ENCODE assay signal across 24 cellular contexts in the genomic region with DNA sequence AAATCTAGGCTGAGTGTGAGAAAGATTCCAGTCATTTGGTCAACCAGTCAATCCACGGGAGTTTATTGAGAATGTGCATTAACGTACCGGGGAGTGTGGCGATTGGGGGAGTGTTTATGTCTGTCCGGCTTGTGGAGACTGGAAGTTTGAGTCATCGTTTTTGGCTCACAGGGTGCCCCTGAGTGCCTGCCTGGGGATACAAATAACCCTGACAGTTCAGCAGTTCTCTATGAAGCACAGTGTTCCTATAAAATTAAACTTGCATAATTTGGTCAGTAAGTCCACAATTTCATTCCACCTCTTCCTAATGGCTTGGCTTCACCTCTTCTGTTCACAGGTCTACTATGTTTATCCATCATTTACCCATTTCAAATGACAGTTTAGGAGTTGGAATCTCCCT.
DNase-seq lines count a peak whose midpoint lies in the region; ATAC-seq and TF ChIP-seq lines count a peak whose summit lies in the region.
"Had no signal": no experiment of that assay in that cellular context is flagged by ENCODE, and none has a peak within 500 bp of the region (broad histone marks: within the 10 kb centered on the region; RNA-seq: fewer than 3 reads in every experiment).

No MANE protein-coding gene starts in this region.

- H3K27ac ChIP-seq in thoracic aorta (no peak overlapping the region), Karpas-422 (ENCODE audit: low read length) (no peak overlapping the region)
- H3K27ac ChIP-seq: hepatocyte, SK-N-MC, upper lobe of left lung had no signal

- no peak overlapping the region for H3K9ac ChIP-seq in Karpas-422 (ENCODE audit: low read length)

- H3K4me2 ChIP-seq in Karpas-422 (ENCODE audit: low read depth, low read length, poor library complexity, severe bottlenecking), result no peak overlapping the region
- H3K4me2 ChIP-seq: hepatocyte had no signal

- H3K79me2 ChIP-seq in Karpas-422 (ENCODE audit: low read length), result no peaks in the 10 kb centered on the region
- H3K79me2 ChIP-seq: hepatocyte had no signal

- DNase-seq in GM04504 (ENCODE audit: low read depth) (peak; percentile 7), RPMI8226 (peak; percentile 9), fibroblast of pulmonary artery (ENCODE audit: low read depth) (peak; percentile 24), thoracic aorta (ENCODE audit: low spot score) (peak; percentile 21), GM19238 (ENCODE audit: insufficient read length, low spot score) (no peak), Karpas-422 (no peak)
- DNase-seq: activated CD4-positive, alpha-beta T cell treated with anti-CD3 and anti-CD28 coated beads for 1 hour; caudate nucleus; COR-L47; effector memory CD4-positive, alpha-beta T cell; HFFc6; islet precursor cell; mesenchymal stem cell; NCI-H146; NCI-H2171 treated with DMSO at 0.1 percent for 48 hours; NCI-H748 treated with DMSO at 0.1 percent for 48 hours; retina; stimulated activated naive CD8-positive, alpha-beta T cell treated with anti-CD3 and anti-CD28 coated beads, Interleukin-15, Interleukin-2, amounts not matched to agents 100 U/mL and 50 U/mL, for 24 hours; T-helper 9 cell; upper lobe of left lung had no signal

- H3K36me3 ChIP-seq in thoracic aorta (no peaks in the 10 kb centered on the region), Karpas-422 (ENCODE audit: insufficient read depth, low read length) (no peaks in the 10 kb centered on the region)
- H3K36me3 ChIP-seq: upper lobe of left lung had no signal

- H3K4me1 ChIP-seq in thoracic aorta (ENCODE audit: control insufficient read depth in 1 of 2, low read depth in 2 of 2) (peaks cover 7 to 20% of the 10 kb centered on the region in 2 donors), Karpas-422 (ENCODE audit: low read length) (peaks cover 10% of the 10 kb centered on the region)

- H3K9me3 ChIP-seq in thoracic aorta, result no peaks in the 10 kb centered on the region
- H3K9me3 ChIP-seq in Karpas-422 (ENCODE audit: low read length), result no peaks in the 10 kb centered on the region
- H3K9me3 ChIP-seq: upper lobe of left lung had no signal

- no peaks in the 10 kb centered on the region for H3K27me3 ChIP-seq in thoracic aorta (replicated peaks; ENCODE audit: insufficient read depth)
- no peaks in the 10 kb centered on the region for H3K27me3 ChIP-seq in Karpas-422 (ENCODE audit: low read length)
- H3K27me3 ChIP-seq: hepatocyte, upper lobe of left lung had no signal

- no peaks in the 10 kb centered on the region for H4K20me1 ChIP-seq in Karpas-422 (ENCODE audit: insufficient read depth, low read depth, low read length)

- no peaks in the 10 kb centered on the region for H3K9me2 ChIP-seq in Karpas-422 (replicated peaks; ENCODE audit: insufficient read depth, low read length)

- ATAC-seq in thoracic aorta (ENCODE audit: insufficient number of reproducible peaks, low FRiP score, low read depth), result no peak
- ATAC-seq in HG03135 (IDR thresholded peaks at IDR 0.05; ENCODE audit: unreplicated experiment), result no peak
- ATAC-seq in GM21390 (IDR thresholded peaks at IDR 0.05; ENCODE audit: unreplicated experiment), result no peak
- ATAC-seq: stimulated activated naive CD8-positive, alpha-beta T cell treated with anti-CD3 and anti-CD28 coated beads, Interleukin-15, Interleukin-2, amounts not matched to agents 100 U/mL and 50 U/mL, for 24 hours had no signal

- no peak for TF ChIP-seq CTCF in fibroblast of pulmonary artery (IDR thresholded peaks at IDR 0.05; ENCODE audit: low read length, missing control alignments)
- no peak for TF ChIP-seq CTCF in thoracic aorta (IDR thresholded peaks at IDR 0.05)

- H3K4me3 ChIP-seq in fibroblast of pulmonary artery (replicated peaks; ENCODE audit: low read depth, low read length) (no peak overlapping the region), thoracic aorta (peak overlapping the region; percentile 35), Karpas-422 (ENCODE audit: low read length) (no peak overlapping the region)
- H3K4me3 ChIP-seq: hepatocyte, SK-N-MC, upper lobe of left lung had no signal

- no peak overlapping the region for H2AFZ ChIP-seq in Karpas-422 (ENCODE audit: low read length)
- H2AFZ ChIP-seq: hepatocyte had no signal

Comparison
In these comparisons a context has a peak if more than half of its experiments do, and no peak if none do; other contexts are left out.
1. DNase-seq: peak in GM04504 (single experiment), RPMI8226 (single experiment), fibroblast of pulmonary artery (single experiment) and thoracic aorta (single experiment); none in GM19238 (single experiment) and Karpas-422 (single experiment).